In genomic region chr18:13223341-13224148, GRCh38 we compare ENCODE assay signal across 2 cellular contexts.
TF ChIP-seq lines count a peak whose summit lies in the region.

No MANE protein-coding gene starts in this region.

TF ChIP-seq in HEK293, 187 proteins besides CTCF, POLR2A, EP300 and RAD21:
- TF ChIP-seq AEBP2 (tag by site-specific recombination; IDR thresholded peaks at IDR 0.05; ENCODE audit: borderline replicate concordance), result no peak
- TF ChIP-seq ZNF629 (tag by site-specific recombination; IDR thresholded peaks at IDR 0.05), result no peak
- TF ChIP-seq, protein P1, sequence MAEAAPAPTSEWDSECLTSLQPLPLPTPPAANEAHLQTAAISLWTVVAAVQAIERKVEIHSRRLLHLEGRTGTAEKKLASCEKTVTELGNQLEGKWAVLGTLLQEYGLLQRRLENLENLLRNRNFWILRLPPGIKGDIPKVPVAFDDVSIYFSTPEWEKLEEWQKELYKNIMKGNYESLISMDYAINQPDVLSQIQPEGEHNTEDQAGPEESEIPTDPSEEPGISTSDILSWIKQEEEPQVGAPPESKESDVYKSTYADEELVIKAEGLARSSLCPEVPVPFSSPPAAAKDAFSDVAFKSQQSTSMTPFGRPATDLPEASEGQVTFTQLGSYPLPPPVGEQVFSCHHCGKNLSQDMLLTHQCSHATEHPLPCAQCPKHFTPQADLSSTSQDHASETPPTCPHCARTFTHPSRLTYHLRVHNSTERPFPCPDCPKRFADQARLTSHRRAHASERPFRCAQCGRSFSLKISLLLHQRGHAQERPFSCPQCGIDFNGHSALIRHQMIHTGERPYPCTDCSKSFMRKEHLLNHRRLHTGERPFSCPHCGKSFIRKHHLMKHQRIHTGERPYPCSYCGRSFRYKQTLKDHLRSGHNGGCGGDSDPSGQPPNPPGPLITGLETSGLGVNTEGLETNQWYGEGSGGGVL (tag by site-specific recombination; IDR thresholded peaks at IDR 0.05), result 0 out of 2 replicates have a peak, but pooled peaks have one; percentile 3

TF ChIP-seq in GM12878, 131 proteins besides CTCF, POLR2A, EP300 and RAD21:
- TF ChIP-seq, protein P2, sequence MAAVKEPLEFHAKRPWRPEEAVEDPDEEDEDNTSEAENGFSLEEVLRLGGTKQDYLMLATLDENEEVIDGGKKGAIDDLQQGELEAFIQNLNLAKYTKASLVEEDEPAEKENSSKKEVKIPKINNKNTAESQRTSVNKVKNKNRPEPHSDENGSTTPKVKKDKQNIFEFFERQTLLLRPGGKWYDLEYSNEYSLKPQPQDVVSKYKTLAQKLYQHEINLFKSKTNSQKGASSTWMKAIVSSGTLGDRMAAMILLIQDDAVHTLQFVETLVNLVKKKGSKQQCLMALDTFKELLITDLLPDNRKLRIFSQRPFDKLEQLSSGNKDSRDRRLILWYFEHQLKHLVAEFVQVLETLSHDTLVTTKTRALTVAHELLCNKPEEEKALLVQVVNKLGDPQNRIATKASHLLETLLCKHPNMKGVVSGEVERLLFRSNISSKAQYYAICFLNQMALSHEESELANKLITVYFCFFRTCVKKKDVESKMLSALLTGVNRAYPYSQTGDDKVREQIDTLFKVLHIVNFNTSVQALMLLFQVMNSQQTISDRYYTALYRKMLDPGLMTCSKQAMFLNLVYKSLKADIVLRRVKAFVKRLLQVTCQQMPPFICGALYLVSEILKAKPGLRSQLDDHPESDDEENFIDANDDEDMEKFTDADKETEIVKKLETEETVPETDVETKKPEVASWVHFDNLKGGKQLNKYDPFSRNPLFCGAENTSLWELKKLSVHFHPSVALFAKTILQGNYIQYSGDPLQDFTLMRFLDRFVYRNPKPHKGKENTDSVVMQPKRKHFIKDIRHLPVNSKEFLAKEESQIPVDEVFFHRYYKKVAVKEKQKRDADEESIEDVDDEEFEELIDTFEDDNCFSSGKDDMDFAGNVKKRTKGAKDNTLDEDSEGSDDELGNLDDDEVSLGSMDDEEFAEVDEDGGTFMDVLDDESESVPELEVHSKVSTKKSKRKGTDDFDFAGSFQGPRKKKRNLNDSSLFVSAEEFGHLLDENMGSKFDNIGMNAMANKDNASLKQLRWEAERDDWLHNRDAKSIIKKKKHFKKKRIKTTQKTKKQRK (IDR thresholded peaks at IDR 0.05; ENCODE audit: low read depth, low read length), result no peak
- TF ChIP-seq EED (IDR thresholded peaks at IDR 0.05; ENCODE audit: low read depth) (no peak), CHD1 (IDR thresholded peaks at IDR 0.05; ENCODE audit: low read depth, low read length) (no peak)
TF ChIP-seq in GM12878: peak in this region for 0.
